In genomic region chr6:121222656-121223055, GRCh38 we compare ENCODE assay signal across 11 cellular contexts.
DNase-seq lines count a peak whose midpoint lies in the region; ATAC-seq and TF ChIP-seq lines count a peak whose summit lies in the region.
"Had no signal": no experiment of that assay in that cellular context is flagged by ENCODE, and none has a peak within 500 bp of the region (broad histone marks: within the 10 kb centered on the region; RNA-seq: fewer than 3 reads in every experiment).

No MANE protein-coding gene starts in this region.

- CTCF ChIA-PET in OCI-LY7 (lab: Charles Lee; ENCODE audit: unreplicated experiment), result no interaction called here

- peaks cover 5% of the 10 kb centered on the region for H3K4me1 Mint-ChIP-seq in neural progenitor cell

- ATAC-seq in esophagus mucosa (peak; percentile 69), HG03439 (IDR thresholded peaks at IDR 0.05; ENCODE audit: unreplicated experiment) (no peak)
- ATAC-seq: stimulated activated naive CD8-positive, alpha-beta T cell treated with anti-CD3 and anti-CD28 coated beads, Interleukin-15, Interleukin-2, amounts not matched to agents 100 U/mL and 50 U/mL, for 24 hours had no signal

- H3K27ac ChIP-seq in OCI-LY7 (ENCODE audit: low read depth, low read length, poor library complexity, severe bottlenecking) (no peak overlapping the region), neural progenitor cell (no peak overlapping the region)
- H3K27ac ChIP-seq: skin epidermis had no signal

- H3K9me3 Mint-ChIP-seq in neural progenitor cell, result peaks cover 4% of the 10 kb centered on the region

- H3K9me3 ChIP-seq in OCI-LY7 (ENCODE audit: low read length) (no peaks in the 10 kb centered on the region), neural progenitor cell (ENCODE audit: low read depth) (no peaks in the 10 kb centered on the region)

- H2AFZ ChIP-seq in OCI-LY7 (ENCODE audit: low read length) (no peak overlapping the region), neural progenitor cell (replicated peaks) (no peak overlapping the region)

- H3K4me1 ChIP-seq in OCI-LY7 (ENCODE audit: insufficient read depth, low read length, poor library complexity, severe bottlenecking), result no peaks in the 10 kb centered on the region
- H3K4me1 ChIP-seq in neural progenitor cell, result no peaks in the 10 kb centered on the region

- no peak overlapping the region for H3K27ac Mint-ChIP-seq in neural progenitor cell

- H3K36me3 Mint-ChIP-seq in neural progenitor cell, result peaks cover 7% of the 10 kb centered on the region

- no TSS peak for BruUV-seq in OCI-LY7 (replicated peaks; lab: Mats Ljungman, UMichigan)

- no peaks in the 10 kb centered on the region for H3K27me3 ChIP-seq in neural progenitor cell

- POLR2A ChIA-PET in OCI-LY7 (lab: Charles Lee), result no interaction called here

- H3K4me3 Mint-ChIP-seq in neural progenitor cell, result no peak overlapping the region

- H3F3A ChIP-seq in neural progenitor cell (ENCODE audit: low read depth), result no peaks in the 10 kb centered on the region

- intact Hi-C loops in OCI-LY7 (cut with micrococcal nuclease; ENCODE audit: unreplicated experiment), result no loop called here

- H3K36me3 ChIP-seq in OCI-LY7 (ENCODE audit: insufficient read depth, low read length) (no peaks in the 10 kb centered on the region), neural progenitor cell (no peaks in the 10 kb centered on the region)

- H4K20me1 ChIP-seq in OCI-LY7 (ENCODE audit: insufficient read depth, low read length) (no peaks in the 10 kb centered on the region), neural progenitor cell (ENCODE audit: low read depth) (no peaks in the 10 kb centered on the region)

- H3K4me2 ChIP-seq in OCI-LY7 (ENCODE audit: low read length) (no peak overlapping the region), neural progenitor cell (no peak overlapping the region)

- no peaks in the 10 kb centered on the region for H3K9me2 ChIP-seq in OCI-LY7 (ENCODE audit: insufficient read depth, low read length)

- no peaks in the 10 kb centered on the region for H3K79me2 ChIP-seq in OCI-LY7 (ENCODE audit: insufficient read depth, low read depth, low read length)
- no peaks in the 10 kb centered on the region for H3K79me2 ChIP-seq in neural progenitor cell (ENCODE audit: low read depth)

- H3K27me3 Mint-ChIP-seq in neural progenitor cell (ENCODE audit: insufficient read depth, low read depth), result peaks cover 2% of the 10 kb centered on the region

- TF ChIP-seq CTCF in OCI-LY7 (conservative IDR thresholded peaks at IDR 0.05; ENCODE audit: low read length) (peak; percentile 29), neural progenitor cell (IDR thresholded peaks at IDR 0.05) (peak; percentile 28)

- DNase-seq in ELR (ENCODE audit: low read depth), result peak; percentile 77
- peak; percentile 7 for DNase-seq in OCI-LY7 (ENCODE audit: low spot score)
- DNase-seq in neural progenitor cell (ENCODE audit: low spot score), result no peak
- no peak for DNase-seq in HuH-7.5 (ENCODE audit: low spot score)
- DNase-seq in NCI-H187 (lab: John Stamatoyannopoulos, UW), result no peak
- no peak for DNase-seq in NCI-H1092 (lab: John Stamatoyannopoulos, UW)
- DNase-seq: activated CD4-positive, alpha-beta T cell treated with anti-CD3 and anti-CD28 coated beads for 48 hours; stimulated activated naive CD8-positive, alpha-beta T cell treated with anti-CD3 and anti-CD28 coated beads, Interleukin-15, Interleukin-2, amounts not matched to agents 100 U/mL and 50 U/mL, for 24 hours had no signal

- no peak overlapping the region for H3K9ac ChIP-seq in neural progenitor cell

- H3K4me3 ChIP-seq in OCI-LY7 (ENCODE audit: low read depth, low read length, poor library complexity, severe bottlenecking) (no peak overlapping the region), neural progenitor cell (no peak overlapping the region)
- H3K4me3 ChIP-seq: skin epidermis had no signal

Comparison
In these comparisons a context has a peak if more than half of its experiments do, and no peak if none do; other contexts are left out.
1. DNase-seq: peak in ELR (single experiment) and OCI-LY7 (single experiment); none in neural progenitor cell (single experiment), HuH-7.5 (single experiment), NCI-H187 (0 of 2) and NCI-H1092 (single experiment).